1 cellular context compared by ENCODE assay signal in the genomic region with DNA sequence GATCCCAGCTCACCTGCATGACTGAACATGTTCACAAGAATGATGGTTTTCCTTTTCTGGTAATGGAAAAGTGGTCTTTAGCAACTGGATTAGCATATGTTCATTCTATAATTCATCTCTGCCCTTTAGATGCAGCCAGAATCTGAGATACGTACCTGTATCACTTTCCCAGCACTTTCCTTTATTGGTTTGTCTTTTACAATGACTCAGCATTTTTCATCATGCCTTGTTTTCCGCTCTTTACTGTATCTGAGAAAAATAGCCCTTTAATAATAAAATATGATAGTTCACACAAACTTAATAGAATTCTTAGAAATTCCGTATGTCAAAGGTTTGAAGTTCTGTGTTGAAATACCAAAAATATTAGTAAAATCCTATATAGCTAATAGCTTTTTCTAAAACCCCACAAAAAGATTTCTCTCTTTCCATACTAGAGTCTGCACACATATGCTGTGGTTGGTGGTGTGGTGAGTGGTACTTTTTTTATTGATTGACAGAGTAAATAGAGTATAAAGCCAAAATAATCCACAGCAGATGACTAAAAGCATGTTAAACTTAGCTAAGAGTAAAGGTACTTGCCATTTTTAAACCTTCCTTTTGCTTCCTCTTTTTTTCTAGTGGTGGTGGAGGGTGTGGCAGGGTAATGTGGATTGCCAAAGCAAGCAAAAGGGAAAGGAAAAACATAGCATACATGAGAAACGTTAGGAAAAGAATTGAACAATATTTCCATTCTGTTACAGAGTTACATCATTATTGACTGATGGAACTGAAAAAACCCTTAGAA.
TF ChIP-seq lines count a peak whose summit lies in the region.

No MANE protein-coding gene starts in this region.

TF ChIP-seq in K562, 482 proteins besides CTCF, POLR2A, EP300 and RAD21 (continued from another document):
- TF ChIP-seq, protein P1, sequence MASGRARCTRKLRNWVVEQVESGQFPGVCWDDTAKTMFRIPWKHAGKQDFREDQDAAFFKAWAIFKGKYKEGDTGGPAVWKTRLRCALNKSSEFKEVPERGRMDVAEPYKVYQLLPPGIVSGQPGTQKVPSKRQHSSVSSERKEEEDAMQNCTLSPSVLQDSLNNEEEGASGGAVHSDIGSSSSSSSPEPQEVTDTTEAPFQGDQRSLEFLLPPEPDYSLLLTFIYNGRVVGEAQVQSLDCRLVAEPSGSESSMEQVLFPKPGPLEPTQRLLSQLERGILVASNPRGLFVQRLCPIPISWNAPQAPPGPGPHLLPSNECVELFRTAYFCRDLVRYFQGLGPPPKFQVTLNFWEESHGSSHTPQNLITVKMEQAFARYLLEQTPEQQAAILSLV (tag; IDR thresholded peaks at IDR 0.05) = no peak
- TF ChIP-seq MTA1 (IDR thresholded peaks at IDR 0.05; ENCODE audit: borderline replicate concordance) (no peak), RBM15 (IDR thresholded peaks at IDR 0.05; ENCODE audit: insufficient read depth, low read length) (no peak), NFE2 (IDR thresholded peaks at IDR 0.05; ENCODE audit: low read depth) (peak; percentile 74), RFX1 (IDR thresholded peaks at IDR 0.05) (no peak), NR3C1 (CRISPR knock-in tag; IDR thresholded peaks at IDR 0.05) (no peak), POLR2AphosphoS2 (IDR thresholded peaks at IDR 0.05; ENCODE audit: low read length) (no peak), E2F3 (CRISPR knock-in tag; IDR thresholded peaks at IDR 0.05) (no peak)
- TF ChIP-seq, protein P2, sequence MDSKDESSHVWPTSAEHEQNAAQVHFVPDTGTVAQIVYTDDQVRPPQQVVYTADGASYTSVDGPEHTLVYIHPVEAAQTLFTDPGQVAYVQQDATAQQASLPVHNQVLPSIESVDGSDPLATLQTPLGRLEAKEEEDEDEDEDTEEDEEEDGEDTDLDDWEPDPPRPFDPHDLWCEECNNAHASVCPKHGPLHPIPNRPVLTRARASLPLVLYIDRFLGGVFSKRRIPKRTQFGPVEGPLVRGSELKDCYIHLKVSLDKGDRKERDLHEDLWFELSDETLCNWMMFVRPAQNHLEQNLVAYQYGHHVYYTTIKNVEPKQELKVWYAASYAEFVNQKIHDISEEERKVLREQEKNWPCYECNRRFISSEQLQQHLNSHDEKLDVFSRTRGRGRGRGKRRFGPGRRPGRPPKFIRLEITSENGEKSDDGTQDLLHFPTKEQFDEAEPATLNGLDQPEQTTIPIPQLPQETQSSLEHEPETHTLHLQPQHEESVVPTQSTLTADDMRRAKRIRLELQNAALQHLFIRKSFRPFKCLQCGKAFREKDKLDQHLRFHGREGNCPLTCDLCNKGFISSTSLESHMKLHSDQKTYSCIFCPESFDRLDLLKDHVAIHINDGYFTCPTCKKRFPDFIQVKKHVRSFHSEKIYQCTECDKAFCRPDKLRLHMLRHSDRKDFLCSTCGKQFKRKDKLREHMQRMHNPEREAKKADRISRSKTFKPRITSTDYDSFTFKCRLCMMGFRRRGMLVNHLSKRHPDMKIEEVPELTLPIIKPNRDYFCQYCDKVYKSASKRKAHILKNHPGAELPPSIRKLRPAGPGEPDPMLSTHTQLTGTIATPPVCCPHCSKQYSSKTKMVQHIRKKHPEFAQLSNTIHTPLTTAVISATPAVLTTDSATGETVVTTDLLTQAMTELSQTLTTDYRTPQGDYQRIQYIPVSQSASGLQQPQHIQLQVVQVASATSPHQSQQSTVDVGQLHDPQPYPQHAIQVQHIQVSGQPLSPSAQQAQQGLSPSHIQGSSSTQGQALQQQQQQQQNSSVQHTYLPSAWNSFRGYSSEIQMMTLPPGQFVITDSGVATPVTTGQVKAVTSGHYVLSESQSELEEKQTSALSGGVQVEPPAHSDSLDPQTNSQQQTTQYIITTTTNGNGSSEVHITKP (IDR thresholded peaks at IDR 0.05; ENCODE audit: partially characterized antibody) = no peak
- TF ChIP-seq, protein P3, sequence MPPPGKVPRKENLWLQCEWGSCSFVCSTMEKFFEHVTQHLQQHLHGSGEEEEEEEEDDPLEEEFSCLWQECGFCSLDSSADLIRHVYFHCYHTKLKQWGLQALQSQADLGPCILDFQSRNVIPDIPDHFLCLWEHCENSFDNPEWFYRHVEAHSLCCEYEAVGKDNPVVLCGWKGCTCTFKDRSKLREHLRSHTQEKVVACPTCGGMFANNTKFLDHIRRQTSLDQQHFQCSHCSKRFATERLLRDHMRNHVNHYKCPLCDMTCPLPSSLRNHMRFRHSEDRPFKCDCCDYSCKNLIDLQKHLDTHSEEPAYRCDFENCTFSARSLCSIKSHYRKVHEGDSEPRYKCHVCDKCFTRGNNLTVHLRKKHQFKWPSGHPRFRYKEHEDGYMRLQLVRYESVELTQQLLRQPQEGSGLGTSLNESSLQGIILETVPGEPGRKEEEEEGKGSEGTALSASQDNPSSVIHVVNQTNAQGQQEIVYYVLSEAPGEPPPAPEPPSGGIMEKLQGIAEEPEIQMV (tag; conservative IDR thresholded peaks at IDR 0.05; ENCODE audit: low read depth) = no peak
TF ChIP-seq in K562: peak in this region for 7.
